In the genomic region with DNA sequence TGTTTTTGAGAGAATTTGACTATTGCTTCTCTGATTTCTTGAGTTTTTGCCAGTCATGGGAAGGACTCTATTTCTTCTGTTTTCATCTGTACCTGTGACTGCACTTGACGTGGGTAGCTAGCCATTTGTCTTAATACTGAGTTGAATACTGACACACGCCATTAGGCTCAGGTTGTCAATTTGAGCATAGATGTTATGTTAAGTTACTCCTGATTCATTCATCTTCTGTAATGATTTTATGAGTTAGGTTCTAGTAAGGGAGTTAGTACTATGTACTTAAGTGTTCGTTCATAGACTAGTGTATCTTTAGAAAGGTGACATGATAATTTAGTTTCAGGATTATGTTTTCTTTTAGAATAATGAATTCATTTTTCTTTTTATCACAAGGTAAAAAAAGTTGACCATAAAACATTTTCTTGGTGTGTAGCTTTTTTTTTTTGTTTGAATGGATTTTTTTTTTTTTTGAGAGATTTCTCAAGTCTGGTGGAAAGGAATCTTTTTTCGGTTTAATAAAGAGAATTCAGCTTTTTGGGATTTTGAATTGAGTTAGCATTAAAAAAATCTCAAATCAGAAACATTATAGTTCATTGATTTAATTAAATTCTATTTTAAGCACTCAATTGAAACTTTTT, we compare ENCODE assay signal across 8 cellular contexts. TPM values are rescaled to one million over a fixed set of nuclear protein-coding genes. Genes with fewer than 3 reads are reported as not detected.
DNase-seq lines count a peak whose midpoint lies in the region; ATAC-seq and TF ChIP-seq lines count a peak whose summit lies in the region.

No MANE protein-coding gene starts in this region.

- peaks cover 17% of the 10 kb centered on the region for H3K4me1 ChIP-seq in CD8-positive, alpha-beta memory T cell (ENCODE audit: insufficient read depth, low read length)

- H3K4me3 Mint-ChIP-seq in CD8-positive, alpha-beta memory T cell: peak overlapping the region; percentile 79 to 92 (median 83)
- H3K4me3 Mint-ChIP-seq in naive B cell: peak overlapping the region in 7 of 8 donors; percentile 84 to 96 (median 91)

- peaks cover 18% of the 10 kb centered on the region for H3K27me3 ChIP-seq in CD8-positive, alpha-beta memory T cell (ENCODE audit: insufficient read depth, low read length, poor library complexity, severe bottlenecking)

- peaks cover 0 to 15% (median 7%) of the 10 kb centered on the region in 5 donors for H3K9me3 Mint-ChIP-seq in CD8-positive, alpha-beta memory T cell
- H3K9me3 Mint-ChIP-seq in naive B cell: peaks cover 0 to 8% (median 3%) of the 10 kb centered on the region in 7 donors

- H3K27ac Mint-ChIP-seq in CD8-positive, alpha-beta memory T cell: peak overlapping the region in 5 of 8 donors; percentile 24 to 79 (median 66)
- peak overlapping the region in 1 of 6 donors; percentile 79 for H3K27ac Mint-ChIP-seq in naive B cell

- ATAC-seq in naive B cell (ENCODE audit: low read depth in 2 of 2): no peak

- DNase-seq in CD8-positive, alpha-beta memory T cell: no peak
- no peak for DNase-seq in LNCaP clone FGC (ENCODE audit: low read depth)
- peak; percentile 31 for DNase-seq in cerebellar cortex (ENCODE audit: low spot score)
- no peak for DNase-seq in naive B cell
- DNase-seq in RWPE1 (ENCODE audit: low spot score): no peak
- no peak for DNase-seq in SIG-M5 treated with dmso at 0.1 percent for 504 hours (lab: John Stamatoyannopoulos, UW; ENCODE audit: unreplicated experiment)
- no peak for DNase-seq in activated gamma-delta T cell (lab: John Stamatoyannopoulos, UW)
- no peak for DNase-seq in GM10266 (ENCODE audit: extremely low spot score)

- H3K36me3 Mint-ChIP-seq in CD8-positive, alpha-beta memory T cell: peaks cover 0 to 5% (median 0%) of the 10 kb centered on the region in 3 donors
- peaks cover 5% of the 10 kb centered on the region in 2 donors for H3K36me3 Mint-ChIP-seq in naive B cell

- H3K27ac ChIP-seq in CD8-positive, alpha-beta memory T cell (ENCODE audit: low read depth, low read length): no peak overlapping the region
- H3K27ac ChIP-seq in RWPE1: no peak overlapping the region

- H3K27me3 Mint-ChIP-seq in CD8-positive, alpha-beta memory T cell: peaks cover 61 to 76% of the 10 kb centered on the region in 2 donors
- peaks cover 36 to 54% (median 36%) of the 10 kb centered on the region in 3 donors for H3K27me3 Mint-ChIP-seq in naive B cell

- H3K36me3 ChIP-seq in CD8-positive, alpha-beta memory T cell (ENCODE audit: insufficient read depth, low read length): no peaks in the 10 kb centered on the region

- peaks cover 17 to 33% (median 30%) of the 10 kb centered on the region in 3 donors for H3K4me1 Mint-ChIP-seq in CD8-positive, alpha-beta memory T cell
- peaks cover 16 to 35% (median 29%) of the 10 kb centered on the region in 3 donors for H3K4me1 Mint-ChIP-seq in naive B cell

- H3K9me3 ChIP-seq in CD8-positive, alpha-beta memory T cell (ENCODE audit: low read length): no peaks in the 10 kb centered on the region

- POLR2A ChIA-PET in CD8-positive, alpha-beta memory T cell (lab: Charles Lee): no interaction called here
- POLR2A ChIA-PET in RWPE1 (lab: Yijun Ruan, JAX; ENCODE audit: low non-redundant PET): interaction anchor here (0.7 kb wide), 1 partner anchor 28 kb away, joined by 5 read pairs; no protein-coding TSS in a partner anchor

- CTCF ChIA-PET in CD8-positive, alpha-beta memory T cell (lab: Charles Lee): interaction anchor here (0.7 kb wide), 1 partner anchor 11 kb away, joined by 4 read pairs; no protein-coding TSS in a partner anchor
- CTCF ChIA-PET in RWPE1 (lab: Yijun Ruan, JAX): no interaction called here

- TF ChIP-seq CTCF in LNCaP clone FGC (IDR thresholded peaks at IDR 0.05; ENCODE audit: control insufficient read depth, extremely low read depth, insufficient read depth): no peak
- no peak for TF ChIP-seq CTCF in RWPE1 (conservative IDR thresholded peaks at IDR 0.05; ENCODE audit: low read depth)
- no peak for TF ChIP-seq CTCF in GM10266 (IDR thresholded peaks at IDR 0.05; ENCODE audit: control insufficient read depth, insufficient read depth, low read depth, missing control alignments)

- H3K4me3 ChIP-seq in CD8-positive, alpha-beta memory T cell (ENCODE audit: low read length): peak overlapping the region; percentile 59
- H3K4me3 ChIP-seq in LNCaP clone FGC (ENCODE audit: low read depth, low read length): peak overlapping the region; percentile 60

RNA-seq across cellular contexts. Expression of gene AFDN, which starts 1.7 kb away (rescaled TPM):
- total RNA-seq in CD8-positive, alpha-beta memory T cell: 10 to 100 TPM; 19.0 to 21.3 TPM
- 3.5 TPM for polyA plus RNA-seq in CD8-positive, alpha-beta memory T cell
- polyA plus RNA-seq in naive B cell (ENCODE audit: low read depth in 6 of 6): 1 to 10 TPM in 5 of 6 donors, under 1 TPM in 1; 0.71 to 5.4 (median 2.6) TPM
